In genomic region chr2:181891966-181892794, GRCh38 we compare ENCODE assay signal across 1 cellular context.
A peak's percentile ranks its signal among the peaks of the same experiment; 100 is the strongest.
TF ChIP-seq lines count a peak whose summit lies in the region.

No MANE protein-coding gene starts in this region.

TF ChIP-seq in K562, 482 proteins besides CTCF, POLR2A, EP300 and RAD21 (continued from another document and continues in another):
- no peak for TF ChIP-seq ZNF407 (IDR thresholded peaks at IDR 0.05; ENCODE audit: low read depth)
- no peak for TF ChIP-seq HOMEZ (CRISPR knock-in tag; IDR thresholded peaks at IDR 0.05)
- TF ChIP-seq POU5F1 (IDR thresholded peaks at IDR 0.05; ENCODE audit: borderline replicate concordance, low read depth, low read length, partially characterized antibody), result no peak
- no peak for TF ChIP-seq PHF21A (IDR thresholded peaks at IDR 0.05; ENCODE audit: borderline replicate concordance, low read depth)
- peak; percentile 14; the same call in 1 of the 2 replicates for TF ChIP-seq NCOR1 (IDR thresholded peaks at IDR 0.05)
- TF ChIP-seq ZNF76 (CRISPR knock-in tag; IDR thresholded peaks at IDR 0.05; ENCODE audit: borderline replicate concordance), result no peak
- no peak for TF ChIP-seq MCM3 (IDR thresholded peaks at IDR 0.05)
- no peak for TF ChIP-seq ZNF592 (IDR thresholded peaks at IDR 0.05)
- TF ChIP-seq ETV1 (tag; conservative IDR thresholded peaks at IDR 0.05; ENCODE audit: low read depth), result peak; percentile 70
- TF ChIP-seq NFIC (IDR thresholded peaks at IDR 0.05), result peak; percentile 24; the same call in 1 of the 2 replicates
- TF ChIP-seq NCOA6 (IDR thresholded peaks at IDR 0.05), result no peak
- TF ChIP-seq CAMTA2 (CRISPR knock-in tag; conservative IDR thresholded peaks at IDR 0.05), result no peak
- no peak for TF ChIP-seq ZNF165 (CRISPR knock-in tag; IDR thresholded peaks at IDR 0.05; ENCODE audit: borderline replicate concordance)
- no peak for TF ChIP-seq SLC30A9 (CRISPR knock-in tag; IDR thresholded peaks at IDR 0.05)
- no peak for TF ChIP-seq CHD7 (IDR thresholded peaks at IDR 0.05; ENCODE audit: low read depth, low read length)
- TF ChIP-seq TBP (optimal IDR thresholded peaks at IDR 0.05; ENCODE audit: low read depth, low read length), result peak; percentile 45
- no peak for TF ChIP-seq PTBP1 (IDR thresholded peaks at IDR 0.05; ENCODE audit: low read depth, low read length)
- TF ChIP-seq POLR2G (IDR thresholded peaks at IDR 0.05; ENCODE audit: low read depth, low read length), result peak; percentile 89
- no peak for TF ChIP-seq SMC3 (conservative IDR thresholded peaks at IDR 0.05; ENCODE audit: insufficient read depth, low read depth, low read length)
- peak; percentile 81; the same call in 1 of the 2 replicates for TF ChIP-seq ZNF175 (CRISPR knock-in tag; IDR thresholded peaks at IDR 0.05; ENCODE audit: low read depth)
- TF ChIP-seq MEF2A (IDR thresholded peaks at IDR 0.05; ENCODE audit: control insufficient read depth, low read depth, low read length), result no peak
- peak; percentile 79 to 91 for TF ChIP-seq E2F6 (IDR thresholded peaks at IDR 0.05; ENCODE audit: borderline replicate concordance in 1 of 2, extremely low read depth in 1 of 2, insufficient read depth in 1 of 2, insufficient read length in 1 of 2, low read depth in 1 of 2, low read length in 1 of 2, poor library complexity in 1 of 2, severe bottlenecking in 1 of 2)
- no peak for TF ChIP-seq ZNF766 (CRISPR knock-in tag; conservative IDR thresholded peaks at IDR 0.05)
- no peak for TF ChIP-seq ZNF316 (IDR thresholded peaks at IDR 0.05)
- no peak for TF ChIP-seq YBX1 (IDR thresholded peaks at IDR 0.05)
- no peak for TF ChIP-seq NFIX (CRISPR knock-in tag; IDR thresholded peaks at IDR 0.05; ENCODE audit: low read depth)
